In genomic region chr16:57146735-57147134, GRCh38 we compare ENCODE assay signal across 10 cellular contexts. TPM values are rescaled to one million over a fixed set of nuclear protein-coding genes. Genes with fewer than 3 reads are reported as not detected.
A peak's percentile ranks its signal among the peaks of the same experiment; 100 is the strongest.
DNase-seq lines count a peak whose midpoint lies in the region; ATAC-seq lines count a peak whose summit lies in the region.
"Had no signal": no experiment of that assay in that cellular context is flagged by ENCODE, and none has a peak within 500 bp of the region (broad histone marks: within the 10 kb centered on the region; RNA-seq: fewer than 3 reads in every experiment).

No MANE protein-coding gene starts in this region.

- peak; percentile 50 for DNase-seq in activated CD8-positive, alpha-beta memory T cell treated with anti-CD3 and anti-CD28 coated beads, Interleukin-2, amount 50 U/mL, for 48 hours
- DNase-seq in activated CD8-positive, alpha-beta memory T cell treated with anti-CD3 and anti-CD28 coated beads, Interleukin-2, amount 50 U/mL, for 4 hours, result no peak
- DNase-seq in RKO (ENCODE audit: low spot score), result peak; percentile 16
- no peak for DNase-seq in stimulated activated effector memory CD8-positive, alpha-beta T cell treated with anti-CD3 and anti-CD28 coated beads, Interleukin-12 subunit alpha, Interleukin-12 subunit beta, amount 100 ng/mL, for 72 hours (ENCODE audit: low spot score in 2 of 2)
- no peak for DNase-seq in NCI-H2081 (lab: John Stamatoyannopoulos, UW)
- no peak for DNase-seq in medulla oblongata (ENCODE audit: extremely low spot score)
- DNase-seq in cortex of kidney (lab: John Stamatoyannopoulos, UW), result no peak
- DNase-seq: activated CD4-positive, alpha-beta memory T cell treated with anti-CD3 and anti-CD28 coated beads, Interleukin-2, amount 10 ng/mL, durations not matched to agents 7 days and 5 days; cerebellar nuclear complex had no signal

- no peaks in the 10 kb centered on the region for H3K9me3 Mint-ChIP-seq in stimulated activated effector memory CD8-positive, alpha-beta T cell treated with anti-CD3 and anti-CD28 coated beads, Interleukin-12 subunit alpha, Interleukin-12 subunit beta, amount 100 ng/mL, for 72 hours
- H3K9me3 Mint-ChIP-seq: activated CD4-positive, alpha-beta memory T cell treated with anti-CD3 and anti-CD28 coated beads, Interleukin-2, amount 10 ng/mL, durations not matched to agents 7 days and 5 days had no signal

- peaks cover 23% of the 10 kb centered on the region for H3K4me1 Mint-ChIP-seq in stimulated activated effector memory CD8-positive, alpha-beta T cell treated with anti-CD3 and anti-CD28 coated beads, Interleukin-12 subunit alpha, Interleukin-12 subunit beta, amount 100 ng/mL, for 72 hours

- H3K4me3 Mint-ChIP-seq in stimulated activated effector memory CD8-positive, alpha-beta T cell treated with anti-CD3 and anti-CD28 coated beads, Interleukin-12 subunit alpha, Interleukin-12 subunit beta, amount 100 ng/mL, for 72 hours, result no peak overlapping the region
- H3K4me3 Mint-ChIP-seq: activated CD4-positive, alpha-beta memory T cell treated with anti-CD3 and anti-CD28 coated beads, Interleukin-2, amount 10 ng/mL, durations not matched to agents 7 days and 5 days had no signal

- H3K36me3 Mint-ChIP-seq in stimulated activated effector memory CD8-positive, alpha-beta T cell treated with anti-CD3 and anti-CD28 coated beads, Interleukin-12 subunit alpha, Interleukin-12 subunit beta, amount 100 ng/mL, for 72 hours, result no peaks in the 10 kb centered on the region

- peak; percentile 17 for ATAC-seq in esophagus mucosa
- ATAC-seq in stimulated activated effector memory CD8-positive, alpha-beta T cell treated with anti-CD3 and anti-CD28 coated beads, Interleukin-12 subunit alpha, Interleukin-12 subunit beta, amount 100 ng/mL, for 72 hours, result peak; percentile 22

- H3K27ac Mint-ChIP-seq in stimulated activated effector memory CD8-positive, alpha-beta T cell treated with anti-CD3 and anti-CD28 coated beads, Interleukin-12 subunit alpha, Interleukin-12 subunit beta, amount 100 ng/mL, for 72 hours, result no peak overlapping the region
- H3K27ac Mint-ChIP-seq: activated CD4-positive, alpha-beta memory T cell treated with anti-CD3 and anti-CD28 coated beads, Interleukin-2, amount 10 ng/mL, durations not matched to agents 7 days and 5 days had no signal

RNA-seq across cellular contexts. Expression of gene PSME3IP1, which starts 39.1 kb away (rescaled TPM):
- total RNA-seq in esophagus mucosa, result 63.1 TPM

RNA-seq across cellular contexts. Expression of gene RSPRY1, which starts 39.4 kb away (rescaled TPM):
- total RNA-seq in esophagus mucosa, result 20.4 TPM

RNA-seq across cellular contexts. Expression of gene CPNE2, which starts 54.4 kb away (rescaled TPM):
- 14.2 TPM for total RNA-seq in esophagus mucosa

Comparison
In these comparisons a context has a peak if more than half of its experiments do, and no peak if none do; other contexts are left out.
1. DNase-seq: peak in activated CD8-positive, alpha-beta memory T cell treated with anti-CD3 and anti-CD28 coated beads, Interleukin-2, amount 50 U/mL, for 48 hours (single experiment) and RKO (single experiment); none in activated CD8-positive, alpha-beta memory T cell treated with anti-CD3 and anti-CD28 coated beads, Interleukin-2, amount 50 U/mL, for 4 hours (single experiment), stimulated activated effector memory CD8-positive, alpha-beta T cell treated with anti-CD3 and anti-CD28 coated beads, Interleukin-12 subunit alpha, Interleukin-12 subunit beta, amount 100 ng/mL, for 72 hours (0 of 2), NCI-H2081 (0 of 2), medulla oblongata (single experiment) and cortex of kidney (single experiment).